2 cellular contexts compared by ENCODE assay signal in the genomic region with DNA sequence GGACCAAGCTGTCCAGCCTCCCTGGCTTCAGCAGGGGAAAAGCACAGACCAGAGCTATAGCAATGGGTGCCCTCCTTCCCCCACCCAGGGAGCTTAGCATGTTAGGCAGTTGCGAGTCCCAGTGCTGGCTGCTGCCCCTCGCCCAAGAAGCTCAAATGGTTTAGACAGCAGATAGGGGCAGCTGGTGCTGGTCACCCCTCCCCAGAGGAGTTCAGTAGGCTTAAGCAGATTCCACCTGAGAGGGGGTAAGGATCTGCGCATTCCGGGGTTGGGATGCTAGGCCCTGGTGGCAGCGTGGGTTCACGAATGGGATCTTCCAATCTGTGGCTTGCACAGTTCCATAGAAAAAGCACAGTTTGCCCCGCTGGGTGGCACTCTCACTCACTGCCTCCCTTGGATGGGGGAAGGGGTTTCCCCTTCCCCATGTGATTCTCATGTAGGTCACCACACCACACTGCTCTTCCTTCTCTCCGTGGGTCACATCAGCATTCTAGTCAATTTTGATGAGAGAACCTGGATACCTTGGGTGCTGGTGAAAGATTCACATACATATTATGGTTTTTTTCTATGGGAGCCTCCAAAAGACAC.
TF ChIP-seq lines count a peak whose summit lies in the region.

No MANE protein-coding gene starts in this region.

TF ChIP-seq in GM12878, 131 proteins besides CTCF, POLR2A, EP300 and RAD21 (continued from another document):
- TF ChIP-seq, protein P1, sequence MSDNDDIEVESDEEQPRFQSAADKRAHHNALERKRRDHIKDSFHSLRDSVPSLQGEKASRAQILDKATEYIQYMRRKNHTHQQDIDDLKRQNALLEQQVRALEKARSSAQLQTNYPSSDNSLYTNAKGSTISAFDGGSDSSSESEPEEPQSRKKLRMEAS (IDR thresholded peaks at IDR 0.05; ENCODE audit: low read depth, low read length), result no peak
- TF ChIP-seq EED (IDR thresholded peaks at IDR 0.05; ENCODE audit: low read depth) (no peak), IKZF1 (conservative IDR thresholded peaks at IDR 0.05) (no peak), MXI1 (IDR thresholded peaks at IDR 0.05; ENCODE audit: low read depth, low read length) (no peak), SMARCA5 (IDR thresholded peaks at IDR 0.05) (no peak), ZZZ3 (IDR thresholded peaks at IDR 0.05; ENCODE audit: control insufficient read depth, insufficient read length, low read depth) (no peak), STAT1 (conservative IDR thresholded peaks at IDR 0.05) (no peak), ZNF24 (IDR thresholded peaks at IDR 0.05) (no peak), RB1 (IDR thresholded peaks at IDR 0.05; ENCODE audit: borderline replicate concordance) (no peak), LARP7 (IDR thresholded peaks at IDR 0.05) (no peak), ZNF207 (IDR thresholded peaks at IDR 0.05; ENCODE audit: borderline replicate concordance) (no peak)
- TF ChIP-seq, protein P2, sequence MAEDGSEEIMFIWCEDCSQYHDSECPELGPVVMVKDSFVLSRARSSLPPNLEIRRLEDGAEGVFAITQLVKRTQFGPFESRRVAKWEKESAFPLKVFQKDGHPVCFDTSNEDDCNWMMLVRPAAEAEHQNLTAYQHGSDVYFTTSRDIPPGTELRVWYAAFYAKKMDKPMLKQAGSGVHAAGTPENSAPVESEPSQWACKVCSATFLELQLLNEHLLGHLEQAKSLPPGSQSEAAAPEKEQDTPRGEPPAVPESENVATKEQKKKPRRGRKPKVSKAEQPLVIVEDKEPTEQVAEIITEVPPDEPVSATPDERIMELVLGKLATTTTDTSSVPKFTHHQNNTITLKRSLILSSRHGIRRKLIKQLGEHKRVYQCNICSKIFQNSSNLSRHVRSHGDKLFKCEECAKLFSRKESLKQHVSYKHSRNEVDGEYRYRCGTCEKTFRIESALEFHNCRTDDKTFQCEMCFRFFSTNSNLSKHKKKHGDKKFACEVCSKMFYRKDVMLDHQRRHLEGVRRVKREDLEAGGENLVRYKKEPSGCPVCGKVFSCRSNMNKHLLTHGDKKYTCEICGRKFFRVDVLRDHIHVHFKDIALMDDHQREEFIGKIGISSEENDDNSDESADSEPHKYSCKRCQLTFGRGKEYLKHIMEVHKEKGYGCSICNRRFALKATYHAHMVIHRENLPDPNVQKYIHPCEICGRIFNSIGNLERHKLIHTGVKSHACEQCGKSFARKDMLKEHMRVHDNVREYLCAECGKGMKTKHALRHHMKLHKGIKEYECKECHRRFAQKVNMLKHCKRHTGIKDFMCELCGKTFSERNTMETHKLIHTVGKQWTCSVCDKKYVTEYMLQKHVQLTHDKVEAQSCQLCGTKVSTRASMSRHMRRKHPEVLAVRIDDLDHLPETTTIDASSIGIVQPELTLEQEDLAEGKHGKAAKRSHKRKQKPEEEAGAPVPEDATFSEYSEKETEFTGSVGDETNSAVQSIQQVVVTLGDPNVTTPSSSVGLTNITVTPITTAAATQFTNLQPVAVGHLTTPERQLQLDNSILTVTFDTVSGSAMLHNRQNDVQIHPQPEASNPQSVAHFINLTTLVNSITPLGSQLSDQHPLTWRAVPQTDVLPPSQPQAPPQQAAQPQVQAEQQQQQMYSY (CRISPR knock-in tag; IDR thresholded peaks at IDR 0.05), result no peak
- TF ChIP-seq, protein P3, sequence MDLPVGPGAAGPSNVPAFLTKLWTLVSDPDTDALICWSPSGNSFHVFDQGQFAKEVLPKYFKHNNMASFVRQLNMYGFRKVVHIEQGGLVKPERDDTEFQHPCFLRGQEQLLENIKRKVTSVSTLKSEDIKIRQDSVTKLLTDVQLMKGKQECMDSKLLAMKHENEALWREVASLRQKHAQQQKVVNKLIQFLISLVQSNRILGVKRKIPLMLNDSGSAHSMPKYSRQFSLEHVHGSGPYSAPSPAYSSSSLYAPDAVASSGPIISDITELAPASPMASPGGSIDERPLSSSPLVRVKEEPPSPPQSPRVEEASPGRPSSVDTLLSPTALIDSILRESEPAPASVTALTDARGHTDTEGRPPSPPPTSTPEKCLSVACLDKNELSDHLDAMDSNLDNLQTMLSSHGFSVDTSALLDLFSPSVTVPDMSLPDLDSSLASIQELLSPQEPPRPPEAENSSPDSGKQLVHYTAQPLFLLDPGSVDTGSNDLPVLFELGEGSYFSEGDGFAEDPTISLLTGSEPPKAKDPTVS (IDR thresholded peaks at IDR 0.05; ENCODE audit: low read depth, low read length), result no peak
- TF ChIP-seq, protein P4, sequence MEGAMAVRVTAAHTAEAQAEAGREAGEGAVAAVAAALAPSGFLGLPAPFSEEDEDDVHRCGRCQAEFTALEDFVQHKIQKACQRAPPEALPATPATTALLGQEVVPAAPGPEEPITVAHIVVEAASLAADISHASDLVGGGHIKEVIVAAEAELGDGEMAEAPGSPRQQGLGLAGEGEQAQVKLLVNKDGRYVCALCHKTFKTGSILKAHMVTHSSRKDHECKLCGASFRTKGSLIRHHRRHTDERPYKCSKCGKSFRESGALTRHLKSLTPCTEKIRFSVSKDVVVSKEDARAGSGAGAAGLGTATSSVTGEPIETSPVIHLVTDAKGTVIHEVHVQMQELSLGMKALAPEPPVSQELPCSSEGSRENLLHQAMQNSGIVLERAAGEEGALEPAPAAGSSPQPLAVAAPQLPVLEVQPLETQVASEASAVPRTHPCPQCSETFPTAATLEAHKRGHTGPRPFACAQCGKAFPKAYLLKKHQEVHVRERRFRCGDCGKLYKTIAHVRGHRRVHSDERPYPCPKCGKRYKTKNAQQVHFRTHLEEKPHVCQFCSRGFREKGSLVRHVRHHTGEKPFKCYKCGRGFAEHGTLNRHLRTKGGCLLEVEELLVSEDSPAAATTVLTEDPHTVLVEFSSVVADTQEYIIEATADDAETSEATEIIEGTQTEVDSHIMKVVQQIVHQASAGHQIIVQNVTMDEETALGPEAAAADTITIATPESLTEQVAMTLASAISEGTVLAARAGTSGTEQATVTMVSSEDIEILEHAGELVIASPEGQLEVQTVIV (IDR thresholded peaks at IDR 0.05; ENCODE audit: borderline replicate concordance, partially characterized antibody), result no peak
- TF ChIP-seq, protein P5, sequence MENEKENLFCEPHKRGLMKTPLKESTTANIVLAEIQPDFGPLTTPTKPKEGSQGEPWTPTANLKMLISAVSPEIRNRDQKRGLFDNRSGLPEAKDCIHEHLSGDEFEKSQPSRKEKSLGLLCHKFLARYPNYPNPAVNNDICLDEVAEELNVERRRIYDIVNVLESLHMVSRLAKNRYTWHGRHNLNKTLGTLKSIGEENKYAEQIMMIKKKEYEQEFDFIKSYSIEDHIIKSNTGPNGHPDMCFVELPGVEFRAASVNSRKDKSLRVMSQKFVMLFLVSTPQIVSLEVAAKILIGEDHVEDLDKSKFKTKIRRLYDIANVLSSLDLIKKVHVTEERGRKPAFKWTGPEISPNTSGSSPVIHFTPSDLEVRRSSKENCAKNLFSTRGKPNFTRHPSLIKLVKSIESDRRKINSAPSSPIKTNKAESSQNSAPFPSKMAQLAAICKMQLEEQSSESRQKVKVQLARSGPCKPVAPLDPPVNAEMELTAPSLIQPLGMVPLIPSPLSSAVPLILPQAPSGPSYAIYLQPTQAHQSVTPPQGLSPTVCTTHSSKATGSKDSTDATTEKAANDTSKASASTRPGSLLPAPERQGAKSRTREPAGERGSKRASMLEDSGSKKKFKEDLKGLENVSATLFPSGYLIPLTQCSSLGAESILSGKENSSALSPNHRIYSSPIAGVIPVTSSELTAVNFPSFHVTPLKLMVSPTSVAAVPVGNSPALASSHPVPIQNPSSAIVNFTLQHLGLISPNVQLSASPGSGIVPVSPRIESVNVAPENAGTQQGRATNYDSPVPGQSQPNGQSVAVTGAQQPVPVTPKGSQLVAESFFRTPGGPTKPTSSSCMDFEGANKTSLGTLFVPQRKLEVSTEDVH (IDR thresholded peaks at IDR 0.05; ENCODE audit: low read depth, partially characterized antibody), result no peak

TF ChIP-seq in HepG2, 621 proteins besides CTCF, POLR2A, EP300 and RAD21 (continued from another document):
- TF ChIP-seq, protein P6, sequence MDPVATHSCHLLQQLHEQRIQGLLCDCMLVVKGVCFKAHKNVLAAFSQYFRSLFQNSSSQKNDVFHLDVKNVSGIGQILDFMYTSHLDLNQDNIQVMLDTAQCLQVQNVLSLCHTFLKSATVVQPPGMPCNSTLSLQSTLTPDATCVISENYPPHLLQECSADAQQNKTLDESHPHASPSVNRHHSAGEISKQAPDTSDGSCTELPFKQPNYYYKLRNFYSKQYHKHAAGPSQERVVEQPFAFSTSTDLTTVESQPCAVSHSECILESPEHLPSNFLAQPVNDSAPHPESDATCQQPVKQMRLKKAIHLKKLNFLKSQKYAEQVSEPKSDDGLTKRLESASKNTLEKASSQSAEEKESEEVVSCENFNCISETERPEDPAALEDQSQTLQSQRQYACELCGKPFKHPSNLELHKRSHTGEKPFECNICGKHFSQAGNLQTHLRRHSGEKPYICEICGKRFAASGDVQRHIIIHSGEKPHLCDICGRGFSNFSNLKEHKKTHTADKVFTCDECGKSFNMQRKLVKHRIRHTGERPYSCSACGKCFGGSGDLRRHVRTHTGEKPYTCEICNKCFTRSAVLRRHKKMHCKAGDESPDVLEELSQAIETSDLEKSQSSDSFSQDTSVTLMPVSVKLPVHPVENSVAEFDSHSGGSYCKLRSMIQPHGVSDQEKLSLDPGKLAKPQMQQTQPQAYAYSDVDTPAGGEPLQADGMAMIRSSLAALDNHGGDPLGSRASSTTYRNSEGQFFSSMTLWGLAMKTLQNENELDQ (CRISPR knock-in tag; IDR thresholded peaks at IDR 0.05; ENCODE audit: borderline replicate concordance), result no peak
- no peak for TF ChIP-seq ZSCAN29 (CRISPR knock-in tag; conservative IDR thresholded peaks at IDR 0.05)
- no peak for TF ChIP-seq ZNF670 (CRISPR knock-in tag; IDR thresholded peaks at IDR 0.05; ENCODE audit: borderline replicate concordance)
- TF ChIP-seq, protein P7, sequence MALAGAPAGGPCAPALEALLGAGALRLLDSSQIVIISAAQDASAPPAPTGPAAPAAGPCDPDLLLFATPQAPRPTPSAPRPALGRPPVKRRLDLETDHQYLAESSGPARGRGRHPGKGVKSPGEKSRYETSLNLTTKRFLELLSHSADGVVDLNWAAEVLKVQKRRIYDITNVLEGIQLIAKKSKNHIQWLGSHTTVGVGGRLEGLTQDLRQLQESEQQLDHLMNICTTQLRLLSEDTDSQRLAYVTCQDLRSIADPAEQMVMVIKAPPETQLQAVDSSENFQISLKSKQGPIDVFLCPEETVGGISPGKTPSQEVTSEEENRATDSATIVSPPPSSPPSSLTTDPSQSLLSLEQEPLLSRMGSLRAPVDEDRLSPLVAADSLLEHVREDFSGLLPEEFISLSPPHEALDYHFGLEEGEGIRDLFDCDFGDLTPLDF (CRISPR knock-in tag; IDR thresholded peaks at IDR 0.05), result no peak
- no peak for TF ChIP-seq SIX1 (CRISPR knock-in tag; IDR thresholded peaks at IDR 0.05; ENCODE audit: borderline replicate concordance)
- TF ChIP-seq DNMT3B (CRISPR knock-in tag; conservative IDR thresholded peaks at IDR 0.05), result no peak
- no peak for TF ChIP-seq TGIF2 (CRISPR knock-in tag; IDR thresholded peaks at IDR 0.05)
- no peak for TF ChIP-seq ATF7 (IDR thresholded peaks at IDR 0.05)
- TF ChIP-seq ATF7 (CRISPR knock-in tag; IDR thresholded peaks at IDR 0.05), result no peak
TF ChIP-seq in HepG2: peak in this region for 0.
